In genomic region chr1:15096293-15096692, GRCh38 we compare ENCODE assay signal across 26 cellular contexts. TPM values are rescaled to one million over a fixed set of nuclear protein-coding genes. Genes with fewer than 3 reads are reported as not detected.
"Had no signal": no experiment of that assay in that cellular context is flagged by ENCODE, and none has a peak within 500 bp of the region (broad histone marks: within the 10 kb centered on the region; RNA-seq: fewer than 3 reads in every experiment).

No MANE protein-coding gene starts in this region.

- H3K4me1 ChIP-seq: lower lobe of right lung, neural progenitor cell, parathyroid adenoma, suprapubic skin, tibial artery, upper lobe of right lung had no signal

- H3K4me3 ChIP-seq: lower lobe of right lung, neural progenitor cell, skin epidermis, suprapubic skin, thoracic aorta, tibial artery, upper lobe of right lung had no signal

- DNase-seq: hippocampal formation; kidney glomerular epithelial cell; left cardiac atrium; lower lobe of right lung; mammary epithelial cell; mesenchymal stem cell; naive B cell; natural killer cell; nephron progenitor cell; occipital lobe; retina; stimulated activated CD4-positive, alpha-beta T cell treated with anti-CD3 and anti-CD28 coated beads, Interleukin-4, amount 100 ng/mL, for 24 hours; stimulated activated naive CD4-positive, alpha-beta T cell; tibial artery; trophoblast cell; upper lobe of right lung had no signal

- H3K4me2 ChIP-seq: neural progenitor cell had no signal

- H3K9ac ChIP-seq: neural progenitor cell, parathyroid adenoma had no signal

- H3K79me2 ChIP-seq: parathyroid adenoma had no signal

- ATAC-seq: left cardiac atrium; left lobe of liver; lower lobe of right lung; natural killer cell; right cardiac atrium; sciatic nerve; stimulated activated effector memory CD8-positive, alpha-beta T cell treated with anti-CD3 and anti-CD28 coated beads, Interleukin-12 subunit alpha, Interleukin-12 subunit beta, amount 100 ng/mL, for 72 hours; upper lobe of right lung had no signal

- H3K9me3 ChIP-seq: lower lobe of right lung, neutrophil, suprapubic skin, thoracic aorta, tibial artery, upper lobe of right lung had no signal

- H3K27ac ChIP-seq: lower lobe of right lung, neural progenitor cell, neutrophil, parathyroid adenoma, skin epidermis, suprapubic skin, thoracic aorta, tibial artery, upper lobe of right lung had no signal

- H2AFZ ChIP-seq: neural progenitor cell, parathyroid adenoma had no signal

- H3K36me3 ChIP-seq: lower lobe of right lung, neural progenitor cell, neutrophil, suprapubic skin, thoracic aorta, tibial artery, upper lobe of right lung had no signal

RNA-seq across cellular contexts. Expression of gene TMEM51, which starts 57.3 kb away (rescaled TPM):
- total RNA-seq: natural killer cell had no signal
